In the genomic region with DNA sequence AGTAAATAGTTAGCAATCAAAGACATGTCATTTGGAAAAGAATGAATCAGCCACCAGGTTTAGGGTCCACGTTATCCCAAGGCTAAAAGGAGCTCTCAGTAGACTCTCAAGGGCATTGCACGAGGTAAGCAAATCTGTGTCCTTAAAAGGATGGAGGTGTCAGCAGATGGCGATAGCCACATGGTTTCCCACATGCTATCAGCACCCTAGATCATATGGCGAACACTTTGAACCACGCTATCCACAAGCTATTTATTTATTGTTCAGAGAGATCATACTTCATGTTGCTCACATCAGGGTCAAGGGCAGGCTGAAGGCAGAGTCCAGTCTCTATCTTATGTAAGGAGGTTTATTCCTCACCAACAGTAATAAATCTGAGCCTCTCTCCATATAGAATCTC, we compare ENCODE assay signal across 12 cellular contexts. TPM values are rescaled to one million over a fixed set of nuclear protein-coding genes. Genes with fewer than 3 reads are reported as not detected.
A peak's percentile ranks its signal among the peaks of the same experiment; 100 is the strongest.
DNase-seq lines count a peak whose midpoint lies in the region; ATAC-seq, FAIRE-seq and TF ChIP-seq lines count a peak whose summit lies in the region.
"Had no signal": no experiment of that assay in that cellular context is flagged by ENCODE, and none has a peak within 500 bp of the region (broad histone marks: within the 10 kb centered on the region; RNA-seq: fewer than 3 reads in every experiment).

No MANE protein-coding gene starts in this region.

- TF ChIP-seq CTCF in D721Med (IDR thresholded peaks at IDR 0.05; ENCODE audit: insufficient read depth, missing control alignments): peak; percentile 42

- DNase-seq in D721Med (ENCODE audit: insufficient read length, low spot score): no peak
- peak; percentile 18 for DNase-seq in LHCN-M2 (ENCODE audit: low read depth)
- DNase-seq in iPS-NIHi11 (ENCODE audit: low spot score): peak; percentile 27
- no peak for DNase-seq in 8988T
- DNase-seq in cerebellum (ENCODE audit: low spot score): no peak
- no peak for DNase-seq in AML-193 (lab: John Stamatoyannopoulos, UW)
- DNase-seq: activated naive CD4-positive, alpha-beta T cell treated with anti-CD3 and anti-CD28 coated beads, Interleukin-2, amount 10 ng/mL, durations not matched to agents 7 days and 5 days; colonic mucosa; stimulated activated CD4-positive, alpha-beta T cell treated with anti-CD3 and anti-CD28 coated beads, Interleukin-4, amount 100 ng/mL, for 1 hour had no signal

- ATAC-seq in SK-N-SH treated with all-trans-retinoic acid at 6 μM for 48 hours: peak; percentile 80
- ATAC-seq in GM21526 (IDR thresholded peaks at IDR 0.05; ENCODE audit: low FRiP score, unreplicated experiment): no peak

- no peak for FAIRE-seq in D721Med (lab: Jason Lieb, UNC)
- FAIRE-seq: GM12891 had no signal

TF ChIP-seq in SK-N-SH treated with all-trans-retinoic acid at 6 μM for 48 hours, 23 proteins besides CTCF, POLR2A, EP300 and RAD21:
- TF ChIP-seq ZFP3 (CRISPR knock-in tag; IDR thresholded peaks at IDR 0.05): no peak
- no peak for TF ChIP-seq SNAI2 (CRISPR knock-in tag; IDR thresholded peaks at IDR 0.05)
- no peak for TF ChIP-seq RARB (CRISPR knock-in tag; IDR thresholded peaks at IDR 0.05)
- no peak for TF ChIP-seq PPARA (CRISPR knock-in tag; IDR thresholded peaks at IDR 0.05; ENCODE audit: borderline replicate concordance)
- no peak for TF ChIP-seq ZFP30 (CRISPR knock-in tag; IDR thresholded peaks at IDR 0.05)
- TF ChIP-seq ISL1 (CRISPR knock-in tag; IDR thresholded peaks at IDR 0.05): no peak
- no peak for TF ChIP-seq ZNF70 (CRISPR knock-in tag; IDR thresholded peaks at IDR 0.05)
- TF ChIP-seq, protein P1, sequence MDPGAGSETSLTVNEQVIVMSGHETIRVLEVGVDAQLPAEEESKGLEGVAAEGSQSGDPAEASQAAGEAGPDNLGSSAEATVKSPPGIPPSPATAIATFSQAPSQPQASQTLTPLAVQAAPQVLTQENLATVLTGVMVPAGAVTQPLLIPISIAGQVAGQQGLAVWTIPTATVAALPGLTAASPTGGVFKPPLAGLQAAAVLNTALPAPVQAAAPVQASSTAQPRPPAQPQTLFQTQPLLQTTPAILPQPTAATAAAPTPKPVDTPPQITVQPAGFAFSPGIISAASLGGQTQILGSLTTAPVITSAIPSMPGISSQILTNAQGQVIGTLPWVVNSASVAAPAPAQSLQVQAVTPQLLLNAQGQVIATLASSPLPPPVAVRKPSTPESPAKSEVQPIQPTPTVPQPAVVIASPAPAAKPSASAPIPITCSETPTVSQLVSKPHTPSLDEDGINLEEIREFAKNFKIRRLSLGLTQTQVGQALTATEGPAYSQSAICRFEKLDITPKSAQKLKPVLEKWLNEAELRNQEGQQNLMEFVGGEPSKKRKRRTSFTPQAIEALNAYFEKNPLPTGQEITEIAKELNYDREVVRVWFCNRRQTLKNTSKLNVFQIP (CRISPR knock-in tag; IDR thresholded peaks at IDR 0.05; ENCODE audit: borderline replicate concordance, low read depth): no peak
- TF ChIP-seq TOX (CRISPR knock-in tag; IDR thresholded peaks at IDR 0.05; ENCODE audit: borderline replicate concordance): no peak
- no peak for TF ChIP-seq ZNF565 (CRISPR knock-in tag; conservative IDR thresholded peaks at IDR 0.05; ENCODE audit: low read depth)
- no peak for TF ChIP-seq ZNF8 (CRISPR knock-in tag; IDR thresholded peaks at IDR 0.05)
- TF ChIP-seq ESRRG (CRISPR knock-in tag; IDR thresholded peaks at IDR 0.05): no peak
- TF ChIP-seq GLIS3 (CRISPR knock-in tag; IDR thresholded peaks at IDR 0.05): no peak
- TF ChIP-seq, protein P2, sequence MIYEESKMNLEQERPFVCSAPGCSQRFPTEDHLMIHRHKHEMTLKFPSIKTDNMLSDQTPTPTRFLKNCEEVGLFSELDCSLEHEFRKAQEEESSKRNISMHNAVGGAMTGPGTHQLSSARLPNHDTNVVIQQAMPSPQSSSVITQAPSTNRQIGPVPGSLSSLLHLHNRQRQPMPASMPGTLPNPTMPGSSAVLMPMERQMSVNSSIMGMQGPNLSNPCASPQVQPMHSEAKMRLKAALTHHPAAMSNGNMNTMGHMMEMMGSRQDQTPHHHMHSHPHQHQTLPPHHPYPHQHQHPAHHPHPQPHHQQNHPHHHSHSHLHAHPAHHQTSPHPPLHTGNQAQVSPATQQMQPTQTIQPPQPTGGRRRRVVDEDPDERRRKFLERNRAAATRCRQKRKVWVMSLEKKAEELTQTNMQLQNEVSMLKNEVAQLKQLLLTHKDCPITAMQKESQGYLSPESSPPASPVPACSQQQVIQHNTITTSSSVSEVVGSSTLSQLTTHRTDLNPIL (CRISPR knock-in tag; IDR thresholded peaks at IDR 0.05; ENCODE audit: low read depth): no peak
- TF ChIP-seq, protein P3, sequence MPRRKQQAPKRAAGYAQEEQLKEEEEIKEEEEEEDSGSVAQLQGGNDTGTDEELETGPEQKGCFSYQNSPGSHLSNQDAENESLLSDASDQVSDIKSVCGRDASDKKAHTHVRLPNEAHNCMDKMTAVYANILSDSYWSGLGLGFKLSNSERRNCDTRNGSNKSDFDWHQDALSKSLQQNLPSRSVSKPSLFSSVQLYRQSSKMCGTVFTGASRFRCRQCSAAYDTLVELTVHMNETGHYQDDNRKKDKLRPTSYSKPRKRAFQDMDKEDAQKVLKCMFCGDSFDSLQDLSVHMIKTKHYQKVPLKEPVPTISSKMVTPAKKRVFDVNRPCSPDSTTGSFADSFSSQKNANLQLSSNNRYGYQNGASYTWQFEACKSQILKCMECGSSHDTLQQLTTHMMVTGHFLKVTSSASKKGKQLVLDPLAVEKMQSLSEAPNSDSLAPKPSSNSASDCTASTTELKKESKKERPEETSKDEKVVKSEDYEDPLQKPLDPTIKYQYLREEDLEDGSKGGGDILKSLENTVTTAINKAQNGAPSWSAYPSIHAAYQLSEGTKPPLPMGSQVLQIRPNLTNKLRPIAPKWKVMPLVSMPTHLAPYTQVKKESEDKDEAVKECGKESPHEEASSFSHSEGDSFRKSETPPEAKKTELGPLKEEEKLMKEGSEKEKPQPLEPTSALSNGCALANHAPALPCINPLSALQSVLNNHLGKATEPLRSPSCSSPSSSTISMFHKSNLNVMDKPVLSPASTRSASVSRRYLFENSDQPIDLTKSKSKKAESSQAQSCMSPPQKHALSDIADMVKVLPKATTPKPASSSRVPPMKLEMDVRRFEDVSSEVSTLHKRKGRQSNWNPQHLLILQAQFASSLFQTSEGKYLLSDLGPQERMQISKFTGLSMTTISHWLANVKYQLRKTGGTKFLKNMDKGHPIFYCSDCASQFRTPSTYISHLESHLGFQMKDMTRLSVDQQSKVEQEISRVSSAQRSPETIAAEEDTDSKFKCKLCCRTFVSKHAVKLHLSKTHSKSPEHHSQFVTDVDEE (CRISPR knock-in tag; IDR thresholded peaks at IDR 0.05): no peak
- no peak for TF ChIP-seq BACH2 (CRISPR knock-in tag; IDR thresholded peaks at IDR 0.05; ENCODE audit: borderline replicate concordance)
- TF ChIP-seq, protein P4, sequence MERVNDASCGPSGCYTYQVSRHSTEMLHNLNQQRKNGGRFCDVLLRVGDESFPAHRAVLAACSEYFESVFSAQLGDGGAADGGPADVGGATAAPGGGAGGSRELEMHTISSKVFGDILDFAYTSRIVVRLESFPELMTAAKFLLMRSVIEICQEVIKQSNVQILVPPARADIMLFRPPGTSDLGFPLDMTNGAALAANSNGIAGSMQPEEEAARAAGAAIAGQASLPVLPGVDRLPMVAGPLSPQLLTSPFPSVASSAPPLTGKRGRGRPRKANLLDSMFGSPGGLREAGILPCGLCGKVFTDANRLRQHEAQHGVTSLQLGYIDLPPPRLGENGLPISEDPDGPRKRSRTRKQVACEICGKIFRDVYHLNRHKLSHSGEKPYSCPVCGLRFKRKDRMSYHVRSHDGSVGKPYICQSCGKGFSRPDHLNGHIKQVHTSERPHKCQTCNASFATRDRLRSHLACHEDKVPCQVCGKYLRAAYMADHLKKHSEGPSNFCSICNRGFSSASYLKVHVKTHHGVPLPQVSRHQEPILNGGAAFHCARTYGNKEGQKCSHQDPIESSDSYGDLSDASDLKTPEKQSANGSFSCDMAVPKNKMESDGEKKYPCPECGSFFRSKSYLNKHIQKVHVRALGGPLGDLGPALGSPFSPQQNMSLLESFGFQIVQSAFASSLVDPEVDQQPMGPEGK (CRISPR knock-in tag; IDR thresholded peaks at IDR 0.05; ENCODE audit: borderline replicate concordance): no peak
- TF ChIP-seq ZC3H10 (CRISPR knock-in tag; IDR thresholded peaks at IDR 0.05): no peak
- TF ChIP-seq CSDC2 (CRISPR knock-in tag; IDR thresholded peaks at IDR 0.05): no peak
- no peak for TF ChIP-seq ARNTL (CRISPR knock-in tag; IDR thresholded peaks at IDR 0.05; ENCODE audit: borderline replicate concordance, low read depth)

RNA-seq across cellular contexts. Expression of a gene that starts 43.7 kb away (rescaled TPM):
- total RNA-seq in LHCN-M2 (2014; rRNA removed): not detected in 2 replicates
- not detected for polyA plus RNA-seq in LHCN-M2 (2012)
- 13.5 TPM for total RNA-seq in cerebellum

Comparison
In these comparisons a context has a peak if more than half of its experiments do, and no peak if none do; other contexts are left out.
1. DNase-seq: peak in LHCN-M2 (single experiment) and iPS-NIHi11 (single experiment); none in D721Med (single experiment), 8988T (single experiment), cerebellum (single experiment) and AML-193 (0 of 2).
2. RNA of a gene that starts 43.7 kb away (total RNA-seq): 13.5 TPM in cerebellum (single experiment); not detected in LHCN-M2; every median in the first group is over 10 times any median in the second.